In genomic region chr1:18107671-18108312, GRCh38 we compare ENCODE assay signal across 12 cellular contexts. TPM values are rescaled to one million over a fixed set of nuclear protein-coding genes. Genes with fewer than 3 reads are reported as not detected.
A peak's percentile ranks its signal among the peaks of the same experiment; 100 is the strongest.
DNase-seq lines count a peak whose midpoint lies in the region; ATAC-seq and TF ChIP-seq lines count a peak whose summit lies in the region.
"Had no signal": no experiment of that assay in that cellular context is flagged by ENCODE, and none has a peak within 500 bp of the region (broad histone marks: within the 10 kb centered on the region; RNA-seq: fewer than 3 reads in every experiment).

Gene IGSF21, plus strand, starts transcription at chr1:18107798. Its CDS starts 331 bp downstream, at chr1:18108129.

- peaks cover 9% of the 10 kb centered on the region for H3K4me1 ChIP-seq in hepatocyte (ENCODE audit: insufficient read depth)
- peaks cover 0 to 40% (median 37%) of the 10 kb centered on the region in 4 donors for H3K4me1 ChIP-seq in sigmoid colon

- no peak for ATAC-seq in GM19395 (IDR thresholded peaks at IDR 0.05; ENCODE audit: unreplicated experiment)

- TF ChIP-seq CTCF in hepatocyte (IDR thresholded peaks at IDR 0.05; ENCODE audit: poor library complexity) (no peak), sigmoid colon (IDR thresholded peaks at IDR 0.05) (no peak), lower leg skin (IDR thresholded peaks at IDR 0.05) (no peak), MCF 10A (IDR thresholded peaks at IDR 0.05; ENCODE audit: unreplicated experiment) (no peak)

- DNase-seq in NCI-H748 (lab: John Stamatoyannopoulos, UW; ENCODE audit: unreplicated experiment) (peak; percentile 40), NCI-H748 treated with DMSO at 0.1 percent for 48 hours (lab: John Stamatoyannopoulos, UW) (no peak), NCI-H2227 treated with DMSO at 0.1 percent for 48 hours (lab: John Stamatoyannopoulos, UW) (peak; percentile 50), hepatocyte (ENCODE audit: low spot score) (peak; percentile 19), sigmoid colon (no peak), lower leg skin (ENCODE audit: low spot score in 2 of 2) (no peak), MCF 10A (ENCODE audit: unreplicated experiment) (no peak)
- DNase-seq: activated naive CD4-positive, alpha-beta T cell; NCI-H146 had no signal

- no peaks in the 10 kb centered on the region for H3K79me2 ChIP-seq in hepatocyte

- H3K27ac Mint-ChIP-seq in MCF 10A (ENCODE audit: low read depth, unreplicated experiment) = no peak within 1 kb of the TSS

- H3K27ac ChIP-seq in hepatocyte = no peak within 1 kb of the TSS
- no peak within 1 kb of the TSS for H3K27ac ChIP-seq in sigmoid colon
- H3K27ac ChIP-seq: HL-60 had no signal

- H3K4me2 ChIP-seq in hepatocyte = peak within 1 kb of the TSS; percentile 68

- CTCF ChIA-PET in MCF 10A (lab: Yijun Ruan, JAX) = no interaction called here

- POLR2A ChIA-PET in MCF 10A (lab: Yijun Ruan, JAX) = no interaction called here

- no peak for TF ChIP-seq EP300 in sigmoid colon (IDR thresholded peaks at IDR 0.05)

- no peaks in the 10 kb centered on the region for H3K36me3 ChIP-seq in hepatocyte (replicated peaks; ENCODE audit: insufficient read depth, low read depth)
- no peaks in the 10 kb centered on the region for H3K36me3 ChIP-seq in sigmoid colon

- H3K9me3 ChIP-seq in hepatocyte (ENCODE audit: low read depth) (no peaks in the 10 kb centered on the region), sigmoid colon (no peaks in the 10 kb centered on the region)

- peaks cover 71% of the 10 kb centered on the region for H3K27me3 Mint-ChIP-seq in MCF 10A (ENCODE audit: insufficient read depth, unreplicated experiment)

- H3K4me3 ChIP-seq in hepatocyte (no peak within 1 kb of the TSS), sigmoid colon (peak within 1 kb of the TSS in 3 of 4 donors; percentile 21 to 35 (median 35)), lower leg skin (ENCODE audit: low read depth, poor library complexity, severe bottlenecking) (no peak within 1 kb of the TSS)

- no peaks in the 10 kb centered on the region for H3K9me3 Mint-ChIP-seq in MCF 10A (ENCODE audit: unreplicated experiment)

- H4K20me1 ChIP-seq in hepatocyte (ENCODE audit: insufficient read depth, poor library complexity, severe bottlenecking) = no peaks in the 10 kb centered on the region

- peaks cover 4% of the 10 kb centered on the region for H3K36me3 Mint-ChIP-seq in MCF 10A (ENCODE audit: insufficient read depth, unreplicated experiment)

- H3K4me3 Mint-ChIP-seq in MCF 10A (ENCODE audit: unreplicated experiment) = no peak within 1 kb of the TSS

- H3K9me2 ChIP-seq in hepatocyte (replicated peaks; ENCODE audit: insufficient read depth) = no peaks in the 10 kb centered on the region

- H3K4me1 Mint-ChIP-seq in MCF 10A (ENCODE audit: insufficient read depth, unreplicated experiment) = peaks cover 7% of the 10 kb centered on the region

- WGBS in hepatocyte (ENCODE audit: low lambda C conversion rate, missing lambda C conversion rate) = 1% methylated on average over 35 of the region's 99 CpGs
- 3 to 4% methylated on average over 98 to 99 of the region's 99 CpGs for WGBS in sigmoid colon, 2 donors
- WGBS in lower leg skin, 2 donors = 1 to 4% methylated on average over 21 to 37 of the region's 99 CpGs

- H2AFZ ChIP-seq in hepatocyte = no peak within 1 kb of the TSS

- H3K27me3 ChIP-seq in hepatocyte (peaks cover 90% of the 10 kb centered on the region), sigmoid colon (peaks cover 32 to 77% (median 49%) of the 10 kb centered on the region in 3 donors)

- intact Hi-C loops in sigmoid colon (cut with DNase I) = loop anchor here (10.0 kb wide), 1 partner anchor 613 kb away; no protein-coding TSS in a partner anchor
- intact Hi-C loops in lower leg skin (cut with DNase I; ENCODE audit: low total_unique reads) = no loop called here
- intact Hi-C loops in MCF 10A (cut with micrococcal nuclease) = loop anchor here (10.0 kb wide), 1 partner anchor 477 kb away; no protein-coding TSS in a partner anchor

- TF ChIP-seq POLR2A in sigmoid colon (IDR thresholded peaks at IDR 0.05) = no peak
- no peak for TF ChIP-seq POLR2A in lower leg skin (IDR thresholded peaks at IDR 0.05)

- BruUV-seq in MCF 10A (replicated peaks; lab: Mats Ljungman, UMichigan) = no TSS peak

RNA-seq across cellular contexts. Expression of gene IGSF21, which starts in this region (rescaled TPM):
- 0.12 TPM in 1 of 2 replicates, not detected in the other for total RNA-seq in hepatocyte
- not detected in 2 replicates for polyA plus RNA-seq in hepatocyte
- total RNA-seq in sigmoid colon = 1 to 10 TPM in 3 of 4 donors, under 1 TPM in 1; 0.83 to 2.6 (median 1.6) TPM
- polyA plus RNA-seq in sigmoid colon = under 1 TPM in 1 of 3 donors, not detected in 2; 0.55 TPM
- 1 to 10 TPM in 2 of 4 donors, under 1 TPM in 2; 0.66 to 3.0 (median 1.3) TPM for total RNA-seq in lower leg skin
- total RNA-seq in MCF 10A (2022) = not detected in 2 replicates
- total RNA-seq: dermis microvascular lymphatic vessel endothelial cell had no signal

Comparison
In these comparisons a context has a peak if more than half of its experiments do, and no peak if none do; other contexts are left out.
1. DNase-seq: peak in NCI-H748 (single experiment) and NCI-H2227 treated with DMSO at 0.1 percent for 48 hours (single experiment); none in NCI-H748 treated with DMSO at 0.1 percent for 48 hours (single experiment), sigmoid colon (single experiment), lower leg skin (0 of 2) and MCF 10A (single experiment).
2. Peak in DNase-seq and H3K4me2 ChIP-seq in hepatocyte; RNA of the gene not detected or under 1 TPM.
3. H3K4me3 ChIP-seq: peak in sigmoid colon (3 of 4); none in hepatocyte (single experiment) and lower leg skin (single experiment).